ENCODE assay signal across 40 cellular contexts in the genomic region with DNA sequence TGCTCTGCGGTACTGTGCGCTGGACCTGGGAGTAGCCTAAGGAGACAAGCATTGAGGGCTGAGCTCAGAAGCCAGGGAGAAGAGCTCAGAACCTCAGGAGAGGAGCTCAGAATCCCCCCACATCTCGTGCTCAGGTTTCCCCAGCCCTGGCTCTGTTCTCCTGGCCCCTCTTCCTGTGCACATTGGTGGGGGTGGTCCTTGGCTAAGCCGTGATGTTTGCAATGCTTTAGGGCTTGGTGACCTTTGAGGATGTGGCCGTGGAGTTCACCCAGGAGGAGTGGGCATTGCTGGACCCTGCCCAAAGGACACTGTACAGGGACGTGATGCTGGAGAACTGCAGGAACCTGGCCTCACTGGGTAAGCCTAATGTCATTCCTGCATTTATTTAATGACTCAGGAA. TPM values are rescaled to one million over a fixed set of nuclear protein-coding genes. Genes with fewer than 3 reads are reported as not detected.
"Had no signal": no experiment of that assay in that cellular context is flagged by ENCODE, and none has a peak within 500 bp of the region (broad histone marks: within the 10 kb centered on the region; RNA-seq: fewer than 3 reads in every experiment).

No MANE protein-coding gene starts in this region.

- H3K4me3 ChIP-seq: esophagus squamous epithelium, gastroesophageal sphincter had no signal

- H3K4me3 Mint-ChIP-seq: activated B cell treated with CpG ODN at 0.5 μM for 24 hours; activated CD4-positive, alpha-beta memory T cell treated with anti-CD3 and anti-CD28 coated beads for 36 hours; activated CD8-positive, alpha-beta T cell treated with anti-CD3 and anti-CD28 coated beads, Interleukin-2, amount 10 ng/mL, durations not matched to agents 7 days and 5 days; activated naive CD8-positive, alpha-beta T cell; activated T-cell treated with anti-CD3 and anti-CD28 coated beads, Interleukin-2, amount 50 U/mL, for 4 hours; activated T-helper 17 cell treated with anti-CD3 and anti-CD28 coated beads, Interleukin-2, amount 50 U/mL, for 72 hours; central memory CD8-positive, alpha-beta T cell; effector memory CD8-positive, alpha-beta T cell; T-helper 17 cell; T-helper 2 cell treated with Interferon-gamma antibody and Interleukin-4, amounts not matched to agents 5 μg/mL and 100 μg/mL, for 36 hours had no signal

- DNase-seq: activated B cell treated with CpG ODN at 0.5 μM for 24 hours; activated CD4-positive, alpha-beta memory T cell treated with anti-CD3 and anti-CD28 coated beads for 36 hours; activated CD4-positive, alpha-beta T cell treated with anti-CD3 and anti-CD28 coated beads for 48 hours; activated CD8-positive, alpha-beta T cell treated with anti-CD3 and anti-CD28 coated beads, Interleukin-2, amount 10 ng/mL, durations not matched to agents 7 days and 5 days; activated effector memory CD4-positive, alpha-beta T cell treated with Interleukin-2 at 50 U/mL for 16 hours; activated gamma-delta T cell treated with Interleukin-2 at 50 U/mL for 16 hours; activated naive CD4-positive, alpha-beta T cell treated with anti-CD3 and anti-CD28 coated beads, Interleukin-2, amount 50 U/mL, for 16 hours; activated naive CD4-positive, alpha-beta T cell treated with Interleukin-2 at 50 U/mL for 16 hours; activated T-cell treated with anti-CD3 and anti-CD28 coated beads, Interleukin-2, amount 50 U/mL, for 4 hours; amniotic stem cell; anterior cingulate cortex; brain microvascular endothelial cell; cortex of kidney; dermis blood vessel endothelial cell; effector CD4-positive, alpha-beta T cell; effector memory CD8-positive, alpha-beta T cell; esophagus squamous epithelium; foreskin melanocyte; T-helper 1 cell; T-helper 17 cell; T1000; WERI-Rb-1 had no signal

- ATAC-seq: activated CD4-positive, CD25-positive, alpha-beta regulatory T cell treated with anti-CD3 and anti-CD28 coated beads, Interleukin-2, amount 50 U/mL, for 24 hours; activated CD8-positive, alpha-beta T cell treated with anti-CD3 and anti-CD28 coated beads, Interleukin-2, amount 10 ng/mL, durations not matched to agents 7 days and 5 days; activated T-cell treated with anti-CD3 and anti-CD28 coated beads, Interleukin-2, amount 50 U/mL, for 4 hours; activated T-helper 17 cell treated with anti-CD3 and anti-CD28 coated beads, Interleukin-2, amount 50 U/mL, for 72 hours; effector memory CD8-positive, alpha-beta T cell; gastroesophageal sphincter; T-helper 17 cell had no signal

- H3K4me1 ChIP-seq: gastroesophageal sphincter had no signal

- H3K27me3 ChIP-seq: brain microvascular endothelial cell, esophagus squamous epithelium, gastroesophageal sphincter had no signal

- H3K27ac ChIP-seq: brain microvascular endothelial cell, epithelial cell of prostate, esophagus squamous epithelium, gastroesophageal sphincter, WERI-Rb-1 had no signal

- FAIRE-seq: astrocyte, endothelial cell of umbilical vein had no signal

- H3K27me3 Mint-ChIP-seq: activated B cell treated with CpG ODN at 0.5 μM for 24 hours; activated CD4-positive, alpha-beta memory T cell treated with anti-CD3 and anti-CD28 coated beads for 36 hours; activated naive CD8-positive, alpha-beta T cell; activated T-helper 17 cell treated with anti-CD3 and anti-CD28 coated beads, Interleukin-2, amount 50 U/mL, for 72 hours; central memory CD8-positive, alpha-beta T cell; effector memory CD8-positive, alpha-beta T cell; T-helper 17 cell had no signal

- H3K27ac Mint-ChIP-seq: activated B cell treated with CpG ODN at 0.5 μM for 24 hours; activated CD4-positive, alpha-beta memory T cell treated with anti-CD3 and anti-CD28 coated beads for 36 hours; activated CD8-positive, alpha-beta T cell treated with anti-CD3 and anti-CD28 coated beads, Interleukin-2, amount 10 ng/mL, durations not matched to agents 7 days and 5 days; activated naive CD8-positive, alpha-beta T cell; activated T-helper 17 cell treated with anti-CD3 and anti-CD28 coated beads, Interleukin-2, amount 50 U/mL, for 72 hours; effector memory CD8-positive, alpha-beta T cell; T-helper 17 cell; T-helper 2 cell treated with Interferon-gamma antibody and Interleukin-4, amounts not matched to agents 5 μg/mL and 100 μg/mL, for 36 hours had no signal

RNA-seq across cellular contexts. Expression of gene MBD3L3, which starts 17.7 kb away (rescaled TPM):
- total RNA-seq: activated B cell treated with CpG ODN at 0.5 μM for 24 hours; activated CD4-positive, alpha-beta memory T cell treated with anti-CD3 and anti-CD28 coated beads for 36 hours; activated CD8-positive, alpha-beta memory T cell treated with anti-CD3 and anti-CD28 coated beads for 36 hours; activated CD8-positive, alpha-beta T cell treated with anti-CD3 and anti-CD28 coated beads, Interleukin-2, amount 10 ng/mL, durations not matched to agents 7 days and 5 days; activated T-cell treated with anti-CD3 and anti-CD28 coated beads, Interleukin-2, amount 50 U/mL, for 4 hours; activated T-helper 17 cell treated with anti-CD3 and anti-CD28 coated beads, Interleukin-2, amount 50 U/mL, for 72 hours; astrocyte; bronchial epithelial cell; cardiac septum; cerebellum; dermis blood vessel endothelial cell; endothelial cell of umbilical vein; esophagus squamous epithelium; fibroblast of lung; fibroblast of villous mesenchyme; gastroesophageal sphincter; glomerular endothelial cell; T-helper 17 cell had no signal
- polyA plus RNA-seq: adipose tissue, endothelial cell of umbilical vein, esophagus, fibroblast of lung had no signal

RNA-seq across cellular contexts. Expression of gene MBD3L2, which starts 27.0 kb away (rescaled TPM):
- total RNA-seq: activated B cell treated with CpG ODN at 0.5 μM for 24 hours; activated CD4-positive, alpha-beta memory T cell treated with anti-CD3 and anti-CD28 coated beads for 36 hours; activated CD8-positive, alpha-beta memory T cell treated with anti-CD3 and anti-CD28 coated beads for 36 hours; activated CD8-positive, alpha-beta T cell treated with anti-CD3 and anti-CD28 coated beads, Interleukin-2, amount 10 ng/mL, durations not matched to agents 7 days and 5 days; activated T-cell treated with anti-CD3 and anti-CD28 coated beads, Interleukin-2, amount 50 U/mL, for 4 hours; activated T-helper 17 cell treated with anti-CD3 and anti-CD28 coated beads, Interleukin-2, amount 50 U/mL, for 72 hours; bronchial epithelial cell; cardiac septum; cerebellum; dermis blood vessel endothelial cell; endothelial cell of umbilical vein; esophagus squamous epithelium; fibroblast of lung; fibroblast of villous mesenchyme; gastroesophageal sphincter; glomerular endothelial cell; T-helper 17 cell had no signal
- polyA plus RNA-seq: adipose tissue, endothelial cell of umbilical vein, esophagus, fibroblast of lung had no signal

RNA-seq across cellular contexts. Expression of gene MBD3L4, which starts 36.2 kb away (rescaled TPM):
- total RNA-seq: activated B cell treated with CpG ODN at 0.5 μM for 24 hours; activated CD4-positive, alpha-beta memory T cell treated with anti-CD3 and anti-CD28 coated beads for 36 hours; activated CD8-positive, alpha-beta memory T cell treated with anti-CD3 and anti-CD28 coated beads for 36 hours; activated CD8-positive, alpha-beta T cell treated with anti-CD3 and anti-CD28 coated beads, Interleukin-2, amount 10 ng/mL, durations not matched to agents 7 days and 5 days; activated T-cell treated with anti-CD3 and anti-CD28 coated beads, Interleukin-2, amount 50 U/mL, for 4 hours; activated T-helper 17 cell treated with anti-CD3 and anti-CD28 coated beads, Interleukin-2, amount 50 U/mL, for 72 hours; astrocyte; bronchial epithelial cell; cardiac septum; cerebellum; dermis blood vessel endothelial cell; endothelial cell of umbilical vein; esophagus squamous epithelium; fibroblast of lung; fibroblast of villous mesenchyme; gastroesophageal sphincter; glomerular endothelial cell; T-helper 17 cell had no signal
- polyA plus RNA-seq: adipose tissue, endothelial cell of umbilical vein, esophagus, fibroblast of lung had no signal

RNA-seq across cellular contexts. Expression of gene MBD3L5, which starts 45.8 kb away (rescaled TPM):
- total RNA-seq: activated B cell treated with CpG ODN at 0.5 μM for 24 hours; activated CD4-positive, alpha-beta memory T cell treated with anti-CD3 and anti-CD28 coated beads for 36 hours; activated CD8-positive, alpha-beta memory T cell treated with anti-CD3 and anti-CD28 coated beads for 36 hours; activated CD8-positive, alpha-beta T cell treated with anti-CD3 and anti-CD28 coated beads, Interleukin-2, amount 10 ng/mL, durations not matched to agents 7 days and 5 days; activated T-cell treated with anti-CD3 and anti-CD28 coated beads, Interleukin-2, amount 50 U/mL, for 4 hours; activated T-helper 17 cell treated with anti-CD3 and anti-CD28 coated beads, Interleukin-2, amount 50 U/mL, for 72 hours; astrocyte; bronchial epithelial cell; cardiac septum; cerebellum; dermis blood vessel endothelial cell; endothelial cell of umbilical vein; esophagus squamous epithelium; fibroblast of lung; fibroblast of villous mesenchyme; gastroesophageal sphincter; glomerular endothelial cell; T-helper 17 cell had no signal
- polyA plus RNA-seq: adipose tissue, endothelial cell of umbilical vein, esophagus, fibroblast of lung had no signal
